In genomic region chr18:63266888-63267790, GRCh38 we compare ENCODE assay signal across 1 cellular context.
TF ChIP-seq lines count a peak whose summit lies in the region.

No MANE protein-coding gene starts in this region.

TF ChIP-seq in H1, 55 proteins besides CTCF, POLR2A, EP300 and RAD21 (continued from another document):
- TF ChIP-seq CHD7 (IDR thresholded peaks at IDR 0.05; ENCODE audit: insufficient replicate concordance, low read length) (no peak), SP2 (IDR thresholded peaks at IDR 0.05; ENCODE audit: low read length) (no peak), TCF12 (IDR thresholded peaks at IDR 0.05; ENCODE audit: low read depth, low read length) (no peak), BCL11A (IDR thresholded peaks at IDR 0.05; ENCODE audit: low read depth in 2 of 2, low read length in 2 of 2) (no peak), CBX5 (IDR thresholded peaks at IDR 0.05; ENCODE audit: low read depth, low read length) (no peak), HDAC2 (IDR thresholded peaks at IDR 0.05; ENCODE audit: borderline replicate concordance in 1 of 2, low read depth in 2 of 2, low read length in 2 of 2) (no peak), GTF2F1 (IDR thresholded peaks at IDR 0.05; ENCODE audit: borderline replicate concordance, low read depth, low read length) (no peak), HDAC6 (IDR thresholded peaks at IDR 0.05; ENCODE audit: low read depth, low read length) (no peak), SUZ12 (IDR thresholded peaks at IDR 0.05; ENCODE audit: low read length) (no peak), SIRT6 (IDR thresholded peaks at IDR 0.05; ENCODE audit: low read length) (no peak), MAX (IDR thresholded peaks at IDR 0.05) (no peak), POLR2AphosphoS5 (IDR thresholded peaks at IDR 0.05; ENCODE audit: low read depth, low read length) (no peak), TBP (IDR thresholded peaks at IDR 0.05; ENCODE audit: low read depth, low read length) (no peak)
